In the genomic region with DNA sequence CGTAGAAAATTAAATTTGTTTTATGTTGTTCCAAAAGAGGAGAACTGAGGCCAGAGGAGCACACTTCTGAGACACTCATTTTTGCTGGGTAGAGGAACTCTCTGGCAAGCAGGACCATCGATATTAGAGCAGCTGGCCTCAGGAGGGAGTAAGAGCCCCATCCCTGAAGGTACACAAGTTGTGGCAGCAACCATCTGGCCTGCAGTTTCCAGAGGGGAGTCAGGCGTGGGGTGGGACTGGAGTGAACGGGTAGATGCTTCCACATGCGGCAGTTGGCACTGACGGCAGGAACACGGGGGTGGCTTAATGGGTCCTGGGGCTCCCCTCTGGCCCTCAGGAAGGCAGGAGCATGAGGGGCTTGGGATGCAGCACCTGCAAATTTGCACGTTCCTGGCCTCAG, we compare ENCODE assay signal across 10 cellular contexts. TPM values are rescaled to one million over a fixed set of nuclear protein-coding genes. Genes with fewer than 3 reads are reported as not detected.
DNase-seq lines count a peak whose midpoint lies in the region; ATAC-seq, FAIRE-seq and TF ChIP-seq lines count a peak whose summit lies in the region.
"Had no signal": no experiment of that assay in that cellular context is flagged by ENCODE, and none has a peak within 500 bp of the region (broad histone marks: within the 10 kb centered on the region; RNA-seq: fewer than 3 reads in every experiment).

No MANE protein-coding gene starts in this region.

- H3K9me3 ChIP-seq in A549 (no peaks in the 10 kb centered on the region; the same call in 2 of the 3 replicates), sigmoid colon (no peaks in the 10 kb centered on the region)
- H3K9me3 ChIP-seq in effector memory CD4-positive, alpha-beta T cell (ENCODE audit: control insufficient read depth, low read length): no peaks in the 10 kb centered on the region

- H3K4me2 ChIP-seq in A549: no peak overlapping the region

- H3K4me1 ChIP-seq in A549 (peaks cover 22% of the 10 kb centered on the region), sigmoid colon (peaks cover 0 to 14% (median 0%) of the 10 kb centered on the region in 4 donors)
- H3K4me1 ChIP-seq in effector memory CD4-positive, alpha-beta T cell (ENCODE audit: control insufficient read depth, insufficient read depth, low read length, poor library complexity, severe bottlenecking): peaks cover 87% of the 10 kb centered on the region

- CTCF ChIA-PET in A549 (lab: Yijun Ruan, JAX): interaction anchor here (0.9 to 2.3 kb wide), 6 partner anchors 9 to 35 kb away, joined by 3 to 15 read pairs (median 4); a partner anchor contains a TSS

- ATAC-seq in A549: peak; percentile 52 to 63; a peak in 5 of 6 replicates

- FAIRE-seq in A549 (lab: Jason Lieb, UNC) (no peak), HTR-8/SVneo (lab: Jason Lieb, UNC) (no peak)

- TF ChIP-seq POLR2A in A549 (IDR thresholded peaks at IDR 0.05; ENCODE audit: low read length): no peak
- no peak for TF ChIP-seq POLR2A in sigmoid colon (IDR thresholded peaks at IDR 0.05)

- peak in 1 of 2 experiments; percentile 32; a peak in 2 of 5 replicates for TF ChIP-seq RAD21 in A549 (conservative IDR thresholded peaks at IDR 0.05 in 1 of 2, IDR thresholded peaks at IDR 0.05 in 1 of 2)

- no peak overlapping the region for H3K4me3 ChIP-seq in A549
- no peak overlapping the region for H3K4me3 ChIP-seq in GM06990 (replicated peaks; ENCODE audit: low read depth, low read length)
- no peak overlapping the region for H3K4me3 ChIP-seq in effector memory CD4-positive, alpha-beta T cell (ENCODE audit: insufficient read depth, low read depth, low read length, poor library complexity, severe bottlenecking)
- no peak overlapping the region for H3K4me3 ChIP-seq in sigmoid colon

- POLR2A ChIA-PET in A549 (lab: Yijun Ruan, JAX): no interaction called here

- DNase-seq in A549 (ENCODE audit: low read depth in 1 of 2, low spot score in 1 of 2): peak in 1 of 2 experiments; percentile 20
- DNase-seq in GM06990 (ENCODE audit: extremely low read depth, insufficient read length): no peak
- peak; percentile 11 for DNase-seq in OCI-M1 (lab: John Stamatoyannopoulos, UW)
- DNase-seq in effector memory CD4-positive, alpha-beta T cell: no peak
- no peak for DNase-seq in retina
- no peak for DNase-seq in HTR-8/SVneo (ENCODE audit: insufficient read length, low spot score)
- no peak for DNase-seq in GDM1 (lab: John Stamatoyannopoulos, UW)
- DNase-seq in sigmoid colon: no peak
- DNase-seq: amniotic stem cell had no signal

- 67% methylated on average over 7 of the region's 8 CpGs for WGBS in A549 (ENCODE audit: missing lambda C conversion rate)
- WGBS in sigmoid colon, 2 donors: 72 to 78% methylated on average over 8 of the region's 8 CpGs

- no peak for TF ChIP-seq CTCF in A549 (IDR thresholded peaks at IDR 0.05)
- TF ChIP-seq CTCF in GM06990 (IDR thresholded peaks at IDR 0.05; ENCODE audit: insufficient read depth, low read length, poor library complexity, severe bottlenecking): peak; percentile 15
- TF ChIP-seq CTCF in sigmoid colon (IDR thresholded peaks at IDR 0.05): no peak

- no peaks in the 10 kb centered on the region for H3K27me3 ChIP-seq in GM06990 (replicated peaks; ENCODE audit: control insufficient read depth, insufficient read depth, low read length)
- H3K27me3 ChIP-seq in effector memory CD4-positive, alpha-beta T cell (replicated peaks; ENCODE audit: control insufficient read depth, insufficient read depth, low read length, poor library complexity, severe bottlenecking): no peaks in the 10 kb centered on the region
- H3K27me3 ChIP-seq in sigmoid colon: peaks cover 0 to 10% (median 0%) of the 10 kb centered on the region in 3 donors

- intact Hi-C loops in sigmoid colon (cut with DNase I): no loop called here

- H3K27ac ChIP-seq in A549: no peak overlapping the region
- peak overlapping the region; percentile 56 for H3K27ac ChIP-seq in effector memory CD4-positive, alpha-beta T cell (ENCODE audit: insufficient read depth, low read length, poor library complexity, severe bottlenecking)
- H3K27ac ChIP-seq in sigmoid colon: no peak overlapping the region

- TF ChIP-seq EP300 in A549 (IDR thresholded peaks at IDR 0.05) (no peak), sigmoid colon (IDR thresholded peaks at IDR 0.05) (no peak)

- H3K36me3 ChIP-seq in GM06990 (ENCODE audit: control insufficient read depth, insufficient read depth, low read length) (peaks cover 41% of the 10 kb centered on the region), sigmoid colon (no peaks in the 10 kb centered on the region)
- peaks cover 40% of the 10 kb centered on the region for H3K36me3 ChIP-seq in effector memory CD4-positive, alpha-beta T cell (ENCODE audit: control insufficient read depth, insufficient read depth, low read length)

TF ChIP-seq in A549, 52 proteins besides CTCF, POLR2A, EP300 and RAD21:
- TF ChIP-seq MAZ (IDR thresholded peaks at IDR 0.05; ENCODE audit: borderline replicate concordance, low read depth, low read length) (no peak), ZFP36 (IDR thresholded peaks at IDR 0.05; ENCODE audit: borderline replicate concordance, partially characterized antibody) (no peak), ZC3H11A (IDR thresholded peaks at IDR 0.05) (no peak), NR3C1 (IDR thresholded peaks at IDR 0.05) (no peak), PHF8 (IDR thresholded peaks at IDR 0.05; ENCODE audit: borderline replicate concordance, low read depth) (no peak), CEBPB (IDR thresholded peaks at IDR 0.05) (no peak), EHF (CRISPR knock-in tag; IDR thresholded peaks at IDR 0.05) (no peak), ZSCAN20 (CRISPR knock-in tag; IDR thresholded peaks at IDR 0.05) (no peak), ZNF302 (CRISPR knock-in tag; IDR thresholded peaks at IDR 0.05) (no peak)
- TF ChIP-seq, protein P1, sequence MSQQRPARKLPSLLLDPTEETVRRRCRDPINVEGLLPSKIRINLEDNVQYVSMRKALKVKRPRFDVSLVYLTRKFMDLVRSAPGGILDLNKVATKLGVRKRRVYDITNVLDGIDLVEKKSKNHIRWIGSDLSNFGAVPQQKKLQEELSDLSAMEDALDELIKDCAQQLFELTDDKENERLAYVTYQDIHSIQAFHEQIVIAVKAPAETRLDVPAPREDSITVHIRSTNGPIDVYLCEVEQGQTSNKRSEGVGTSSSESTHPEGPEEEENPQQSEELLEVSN (IDR thresholded peaks at IDR 0.05; ENCODE audit: borderline replicate concordance, low read depth): no peak
- TF ChIP-seq, protein P2, sequence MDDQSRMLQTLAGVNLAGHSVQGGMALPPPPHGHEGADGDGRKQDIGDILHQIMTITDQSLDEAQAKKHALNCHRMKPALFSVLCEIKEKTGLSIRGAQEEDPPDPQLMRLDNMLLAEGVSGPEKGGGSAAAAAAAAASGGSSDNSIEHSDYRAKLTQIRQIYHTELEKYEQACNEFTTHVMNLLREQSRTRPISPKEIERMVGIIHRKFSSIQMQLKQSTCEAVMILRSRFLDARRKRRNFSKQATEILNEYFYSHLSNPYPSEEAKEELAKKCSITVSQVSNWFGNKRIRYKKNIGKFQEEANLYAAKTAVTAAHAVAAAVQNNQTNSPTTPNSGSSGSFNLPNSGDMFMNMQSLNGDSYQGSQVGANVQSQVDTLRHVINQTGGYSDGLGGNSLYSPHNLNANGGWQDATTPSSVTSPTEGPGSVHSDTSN (IDR thresholded peaks at IDR 0.05): no peak

RNA-seq across cellular contexts. Expression of a gene that starts 13.2 kb away (rescaled TPM):
- polyA plus RNA-seq in A549 (2011; rRNA removed) (not detected in 2 replicates), A549 (2017; fragmentation: RNase III; extraction: RNeasy Plus Mini Kit Qiagen cat#74134 plus additional on column Dnase treatment) (not detected in 3 replicates), sigmoid colon (1 to 10 TPM in 1 of 3 donors, not detected in 2; 1.7 TPM)
- not detected in 2 replicates for polyA plus RNA-seq in A549 (2012; cell fraction: cytosol; rRNA removed)
- polyA plus RNA-seq in A549 (2012; cell fraction: nucleus; rRNA removed): 0.07 TPM in 1 of 2 replicates, not detected in the other
- polyA minus RNA-seq in A549 (2011; rRNA and poly(A)+ RNA removed): not detected in 2 replicates
- under 1 TPM in 1 of 4 donors, not detected in 3; 0.36 TPM for total RNA-seq in sigmoid colon
- total RNA-seq: myocyte had no signal

RNA-seq across cellular contexts. Expression of a gene that starts 18.6 kb away (rescaled TPM):
- polyA plus RNA-seq in A549 (2011; rRNA removed) (0.12 TPM in 1 of 2 replicates, not detected in the other), A549 (2017; fragmentation: RNase III; extraction: RNeasy Plus Mini Kit Qiagen cat#74134 plus additional on column Dnase treatment) (0.05 to 0.07 TPM (median 0.05 TPM) in 3 replicates), sigmoid colon (100 to 1,000 TPM in 1 of 3 donors, 10 to 100 TPM in 2; 14.8 to 138 (median 17.4) TPM)
- 0.12 and 0.16 TPM in 2 replicates for polyA plus RNA-seq in A549 (2012; cell fraction: cytosol; rRNA removed)
- polyA plus RNA-seq in A549 (2012; cell fraction: nucleus; rRNA removed): 0.17 and 0.22 TPM in 2 replicates
- polyA minus RNA-seq in A549 (2011; rRNA and poly(A)+ RNA removed): not detected in 2 replicates
- total RNA-seq in sigmoid colon: 1 to 10 TPM; 3.0 to 8.0 (median 5.0) TPM
- total RNA-seq: myocyte had no signal

RNA-seq across cellular contexts. Expression of a gene that starts 37.4 kb away (rescaled TPM):
- polyA plus RNA-seq in A549 (2011; rRNA removed) (18.6 and 24.7 TPM in 2 replicates), A549 (2017; fragmentation: RNase III; extraction: RNeasy Plus Mini Kit Qiagen cat#74134 plus additional on column Dnase treatment) (17.6 to 26.7 TPM (median 24.5 TPM) in 3 replicates), sigmoid colon (10 to 100 TPM in 1 of 3 donors, 1 to 10 TPM in 2; 1.8 to 12.1 (median 1.8) TPM)
- polyA plus RNA-seq in A549 (2012; cell fraction: cytosol; rRNA removed): 14.8 and 26.9 TPM in 2 replicates
- 33.8 and 39.1 TPM in 2 replicates for polyA plus RNA-seq in A549 (2012; cell fraction: nucleus; rRNA removed)
- polyA minus RNA-seq in A549 (2011; rRNA and poly(A)+ RNA removed): 11.1 and 12.9 TPM in 2 replicates
- 1 to 10 TPM; 1.1 to 5.5 (median 1.6) TPM for total RNA-seq in sigmoid colon

RNA-seq across cellular contexts. Expression of a gene that starts 56.8 kb away (rescaled TPM):
- polyA plus RNA-seq in A549 (2011; rRNA removed) (0.03 and 0.05 TPM in 2 replicates), A549 (2017; fragmentation: RNase III; extraction: RNeasy Plus Mini Kit Qiagen cat#74134 plus additional on column Dnase treatment) (0.10 to 0.24 TPM (median 0.15 TPM) in 3 replicates), sigmoid colon (10 to 100 TPM in 1 of 3 donors, 1 to 10 TPM in 2; 4.2 to 18.8 (median 5.1) TPM)
- 0.09 and 0.16 TPM in 2 replicates for polyA plus RNA-seq in A549 (2012; cell fraction: cytosol; rRNA removed)
- polyA plus RNA-seq in A549 (2012; cell fraction: nucleus; rRNA removed): 0.24 and 0.32 TPM in 2 replicates
- 0.04 TPM in 1 of 2 replicates, not detected in the other for polyA minus RNA-seq in A549 (2011; rRNA and poly(A)+ RNA removed)
- total RNA-seq in sigmoid colon: 10 to 100 TPM in 1 of 4 donors, 1 to 10 TPM in 3; 6.1 to 22.0 (median 8.0) TPM
- total RNA-seq: myocyte had no signal

Comparison
In these comparisons a context has a peak if more than half of its experiments do, and no peak if none do; other contexts are left out.
1. RNA of a gene that starts 18.6 kb away (polyA plus RNA-seq): 14.8 to 138 TPM in sigmoid colon; 0.05 to 0.22 TPM in A549; every median in the first group is over 10 times any median in the second.